Comparison of ENCODE assay signal across 22 cellular contexts in the genomic region with DNA sequence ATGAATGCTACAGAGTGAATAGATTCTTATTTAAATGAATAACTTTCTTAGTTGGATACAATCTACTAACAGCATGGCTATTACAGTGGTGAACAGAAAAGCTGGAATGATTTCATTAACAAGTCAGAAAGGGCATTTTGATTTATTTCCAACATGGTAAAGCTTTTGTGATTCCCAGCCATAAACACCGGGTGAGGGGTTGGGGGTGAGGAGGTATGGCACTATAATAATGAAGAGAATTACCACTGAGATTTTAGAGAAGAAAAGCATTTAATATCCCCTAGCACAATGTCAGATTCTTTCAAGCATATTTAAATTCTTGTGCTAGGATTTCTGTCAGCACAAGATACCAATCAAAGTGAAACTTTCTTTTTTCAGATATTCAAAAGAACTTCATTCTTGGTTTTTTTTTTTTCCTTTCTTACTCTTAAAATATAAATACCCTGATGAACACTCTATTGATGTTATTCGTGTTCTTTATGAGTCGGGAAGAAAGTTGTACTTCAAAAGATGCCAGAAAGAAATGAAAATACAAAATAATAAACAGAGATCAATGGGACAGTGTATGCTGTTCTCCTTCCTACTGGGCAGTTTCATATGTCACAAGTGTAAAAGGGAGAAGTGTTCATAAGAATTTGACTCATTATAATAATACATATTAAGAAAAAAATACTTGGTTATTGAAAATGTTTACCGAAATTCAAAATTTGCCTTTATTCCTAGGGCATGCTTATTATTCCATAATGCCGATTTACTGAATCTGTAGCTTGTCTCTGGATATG.
DNase-seq lines count a peak whose midpoint lies in the region; ATAC-seq and TF ChIP-seq lines count a peak whose summit lies in the region.
"Had no signal": no experiment of that assay in that cellular context is flagged by ENCODE, and none has a peak within 500 bp of the region (broad histone marks: within the 10 kb centered on the region; RNA-seq: fewer than 3 reads in every experiment).

No MANE protein-coding gene starts in this region.

- TF ChIP-seq POLR2A in gastrocnemius medialis (IDR thresholded peaks at IDR 0.05), result no peak

- in situ Hi-C loops in HAP-1 (cut with MboI; ENCODE audit: low sequenced_read_pairs), result no loop called here
- in situ Hi-C loops in gastrocnemius medialis (cut with MboI; ENCODE audit: low sequenced_read_pairs in 4 of 4), result no loop called here

- ATAC-seq in gastrocnemius medialis (no peak), HG02840 (IDR thresholded peaks at IDR 0.05; ENCODE audit: low FRiP score, unreplicated experiment) (no peak), GM19328 (IDR thresholded peaks at IDR 0.05; ENCODE audit: unreplicated experiment) (no peak)
- ATAC-seq: stimulated activated naive B cell treated with anti-CD40 and anti-IgM and Interleukin-4, amounts not matched to agents 10 μg/mL and 1 μg/mL and 100 μg/mL, for 72 hours had no signal

- intact Hi-C loops in gastrocnemius medialis (cut with DNase I; ENCODE audit: low total_unique reads), result no loop called here

- H3K9me3 ChIP-seq in HAP-1 (no peaks in the 10 kb centered on the region), SJCRH30 (replicated peaks) (no peaks in the 10 kb centered on the region), gastrocnemius medialis (no peaks in the 10 kb centered on the region)
- H3K9me3 ChIP-seq: BLaER1, esophagus squamous epithelium, thoracic aorta had no signal

- DNase-seq in HAP-1 (ENCODE audit: low spot score in 2 of 2) (peak; percentile 79 to 98), SJCRH30 (peak in 1 of 2 experiments; percentile 3), foreskin melanocyte (peak; percentile 3), gastrocnemius medialis (no peak), mucosa of gallbladder (ENCODE audit: low spot score) (no peak)
- no peak for DNase-seq in activated naive CD4-positive, alpha-beta T cell treated with Interleukin-2 at 50 U/mL for 16 hours
- DNase-seq: ACHN; activated CD4-positive, alpha-beta T cell treated with anti-CD3 and anti-CD28 coated beads for 4 hours; activated CD8-positive, alpha-beta memory T cell treated with anti-CD3 and anti-CD28 coated beads for 24 hours; activated T-cell treated with anti-CD3 and anti-CD28 coated beads, Interleukin-2, amount 50 U/mL, for 1 hour; esophagus squamous epithelium; GDM1; NCI-H2029 treated with DMSO at 0.1 percent for 48 hours; SHP77 treated with DMSO at 0.1 percent for 48 hours; stimulated activated CD4-positive, alpha-beta T cell treated with anti-CD3 and anti-CD28 coated beads, Interleukin-2, amount 100 ng/mL, for 48 hours; stimulated activated naive B cell treated with anti-CD40 and anti-IgM and Interleukin-4, amounts not matched to agents 10 μg/mL and 1 μg/mL and 100 μg/mL, for 72 hours had no signal

- H3K27ac ChIP-seq in SJCRH30 (peak overlapping the region; percentile 62), gastrocnemius medialis (peak overlapping the region in 2 of 4 donors; percentile 20 to 32)
- H3K27ac ChIP-seq: BLaER1, coronary artery, esophagus squamous epithelium, thoracic aorta had no signal

- no peak for TF ChIP-seq CTCF in gastrocnemius medialis (IDR thresholded peaks at IDR 0.05 in 4 of 5, conservative IDR thresholded peaks at IDR 0.05 in 1 of 5)

- no peaks in the 10 kb centered on the region for H3K36me3 ChIP-seq in HAP-1 (replicated peaks)
- H3K36me3 ChIP-seq in SJCRH30, result no peaks in the 10 kb centered on the region
- H3K36me3 ChIP-seq in gastrocnemius medialis, result no peaks in the 10 kb centered on the region
- H3K36me3 ChIP-seq: BLaER1, esophagus squamous epithelium, thoracic aorta had no signal

- H3K4me3 ChIP-seq in HAP-1, result no peak overlapping the region
- H3K4me3 ChIP-seq in SJCRH30, result peak overlapping the region; percentile 28
- peak overlapping the region in 3 of 4 donors; percentile 3 to 41 (median 36) for H3K4me3 ChIP-seq in gastrocnemius medialis
- H3K4me3 ChIP-seq: BLaER1, coronary artery, esophagus squamous epithelium, smooth muscle cell, thoracic aorta had no signal

- H3K27me3 ChIP-seq in HAP-1 (ENCODE audit: low read depth), result no peaks in the 10 kb centered on the region
- H3K27me3 ChIP-seq in SJCRH30, result no peaks in the 10 kb centered on the region
- no peaks in the 10 kb centered on the region for H3K27me3 ChIP-seq in gastrocnemius medialis
- H3K27me3 ChIP-seq: BLaER1, esophagus squamous epithelium had no signal

- peaks cover 66% of the 10 kb centered on the region for H3K4me1 ChIP-seq in HAP-1
- peaks cover 2% of the 10 kb centered on the region for H3K4me1 ChIP-seq in SJCRH30
- H3K4me1 ChIP-seq in gastrocnemius medialis, result peaks cover 6 to 20% of the 10 kb centered on the region in 2 donors
- H3K4me1 ChIP-seq: BLaER1, esophagus squamous epithelium had no signal

Comparison
In these comparisons a context has a peak if more than half of its experiments do, and no peak if none do; other contexts are left out.
1. DNase-seq: peak in HAP-1 (2 of 2) and foreskin melanocyte (single experiment); none in gastrocnemius medialis (0 of 2), activated naive CD4-positive, alpha-beta T cell treated with Interleukin-2 at 50 U/mL for 16 hours (single experiment) and mucosa of gallbladder (single experiment).